16 cellular contexts compared by ENCODE assay signal in genomic region chr13:36530050-36530789, GRCh38.
A peak's percentile ranks its signal among the peaks of the same experiment; 100 is the strongest.
DNase-seq lines count a peak whose midpoint lies in the region; ATAC-seq and TF ChIP-seq lines count a peak whose summit lies in the region.
"Had no signal": no experiment of that assay in that cellular context is flagged by ENCODE, and none has a peak within 500 bp of the region (broad histone marks: within the 10 kb centered on the region; RNA-seq: fewer than 3 reads in every experiment).

No MANE protein-coding gene starts in this region.

- no peak overlapping the region for H2BK20ac ChIP-seq in H9 (ENCODE audit: low read depth, low read length, poor library complexity, severe bottlenecking)

- no peak overlapping the region for H3T11ph ChIP-seq in H9 (ENCODE audit: low read length)

- no peak overlapping the region for H3K4me3 Mint-ChIP-seq in T-helper 17 cell
- no peak overlapping the region for H3K4me3 Mint-ChIP-seq in H9
- H3K4me3 Mint-ChIP-seq: activated naive CD8-positive, alpha-beta T cell treated with anti-CD3 and anti-CD28 coated beads, Interleukin-2, amount 10 ng/mL, durations not matched to agents 7 days and 5 days; CD4-positive, alpha-beta T cell; naive B cell; stimulated activated naive CD8-positive, alpha-beta T cell treated with anti-CD3 and anti-CD28 coated beads, Interleukin-15, amount 100 ng/mL, for 72 hours had no signal

- no peak overlapping the region for H2BK12ac ChIP-seq in H9 (ENCODE audit: insufficient read length, low read depth, low read length)

- no peak overlapping the region for H3K9ac ChIP-seq in H9 (ENCODE audit: extremely low read depth, insufficient read length, low read length)
- H3K9ac ChIP-seq: KMS-11 had no signal

- H3K79me1 ChIP-seq in H9 (ENCODE audit: insufficient read depth, low read depth, low read length, poor library complexity, severe bottlenecking): no peaks in the 10 kb centered on the region

- H3K4me1 Mint-ChIP-seq in T-helper 17 cell (no peaks in the 10 kb centered on the region), H9 (peaks cover 26 to 46% of the 10 kb centered on the region in 2 experiments)
- H3K4me1 Mint-ChIP-seq: activated naive CD8-positive, alpha-beta T cell treated with anti-CD3 and anti-CD28 coated beads, Interleukin-2, amount 10 ng/mL, durations not matched to agents 7 days and 5 days; naive B cell; stimulated activated naive CD8-positive, alpha-beta T cell treated with anti-CD3 and anti-CD28 coated beads, Interleukin-15, amount 100 ng/mL, for 72 hours had no signal

- H3K14ac ChIP-seq in H9 (ENCODE audit: insufficient read depth, low read length): no peak overlapping the region

- no peak overlapping the region for H2BK15ac ChIP-seq in H9 (ENCODE audit: low read depth, low read length)

- H3K27me3 Mint-ChIP-seq in T-helper 17 cell (no peaks in the 10 kb centered on the region), H9 (ENCODE audit: low read depth) (no peaks in the 10 kb centered on the region)
- H3K27me3 Mint-ChIP-seq: activated naive CD8-positive, alpha-beta T cell treated with anti-CD3 and anti-CD28 coated beads, Interleukin-2, amount 10 ng/mL, durations not matched to agents 7 days and 5 days had no signal

- no CpG with 5 or more reads among the region's 4 CpGs for WGBS in H9 (ENCODE audit: extremely low coverage, insufficient read length, low lambda C conversion rate)

- no peak overlapping the region for H3K56ac ChIP-seq in H9 (ENCODE audit: insufficient read length, low read depth, low read length)

- H3K18ac ChIP-seq in H9 (ENCODE audit: insufficient read length, low read depth, low read length): no peak overlapping the region

- H3K23me2 ChIP-seq in H9 (ENCODE audit: insufficient read length, low read depth, low read length, poor library complexity, severe bottlenecking): no peaks in the 10 kb centered on the region

- CTCF ChIA-PET in RWPE1 (lab: Yijun Ruan, JAX): interaction anchor here (0.6 to 0.8 kb wide), 2 partner anchors 69 to 206 kb away, joined by 4 read pairs; no protein-coding TSS in a partner anchor

- no peak overlapping the region for H4K5ac ChIP-seq in H9 (ENCODE audit: insufficient read length, low read depth, low read length)

- no peak for ATAC-seq in T-helper 17 cell
- no peak for ATAC-seq in GM19035 (IDR thresholded peaks at IDR 0.05; ENCODE audit: unreplicated experiment)
- ATAC-seq: stimulated activated naive CD8-positive, alpha-beta T cell treated with anti-CD3 and anti-CD28 coated beads, Interleukin-15, amount 100 ng/mL, for 72 hours had no signal

- H4K91ac ChIP-seq in H9 (ENCODE audit: insufficient read length, low read depth, low read length): no peak overlapping the region

- H3K79me2 ChIP-seq in H9 (ENCODE audit: insufficient read depth, low read length): no peaks in the 10 kb centered on the region

- H3K36me3 Mint-ChIP-seq in T-helper 17 cell (ENCODE audit: low read depth) (no peaks in the 10 kb centered on the region), H9 (ENCODE audit: insufficient read depth in 1 of 3, low read depth in 3 of 3) (peaks cover 4 to 16% (median 9%) of the 10 kb centered on the region in 3 experiments; a peak in 6 of 7 replicates)
- H3K36me3 Mint-ChIP-seq: activated naive CD8-positive, alpha-beta T cell treated with anti-CD3 and anti-CD28 coated beads, Interleukin-2, amount 10 ng/mL, durations not matched to agents 7 days and 5 days had no signal

- no peak overlapping the region for H2BK5ac ChIP-seq in H9 (ENCODE audit: insufficient read length, low read length)

- POLR2A ChIA-PET in RWPE1 (lab: Yijun Ruan, JAX; ENCODE audit: low non-redundant PET): no interaction called here

- TF ChIP-seq CTCF in RWPE1 (conservative IDR thresholded peaks at IDR 0.05; ENCODE audit: low read depth): no peak
- TF ChIP-seq CTCF in H9 (conservative IDR thresholded peaks at IDR 0.05): no peak

- no peak overlapping the region for H2AFZ ChIP-seq in H9 (ENCODE audit: low read length)

- DNase-seq in RWPE1 (ENCODE audit: low spot score) (peak; percentile 32), cerebellum (ENCODE audit: low spot score) (peak; percentile 2), islet precursor cell (peak; percentile 75), stromal cell of bone marrow (ENCODE audit: low read depth) (peak; percentile 36), T-helper 17 cell (no peak), H9 (no peak)
- no peak for DNase-seq in activated naive CD4-positive, alpha-beta T cell treated with Interleukin-2 at 50 U/mL for 16 hours
- DNase-seq: activated naive CD8-positive, alpha-beta T cell treated with anti-CD3 and anti-CD28 coated beads, Interleukin-2, amount 10 ng/mL, durations not matched to agents 7 days and 5 days; CD4-positive, alpha-beta T cell; GOT3; kidney; naive B cell; NCI-H2081; stimulated activated naive CD8-positive, alpha-beta T cell treated with anti-CD3 and anti-CD28 coated beads, Interleukin-15, amount 100 ng/mL, for 72 hours had no signal

- no peaks in the 10 kb centered on the region for H3K27me3 ChIP-seq in H9 (ENCODE audit: insufficient read depth, low read length)

- peaks cover 10% of the 10 kb centered on the region; the same call in 1 of the 2 replicates for H3K4me1 ChIP-seq in H9 (ENCODE audit: insufficient read depth, low read length)

- no peak overlapping the region for H2BK120ac ChIP-seq in H9 (ENCODE audit: low read depth, low read length, poor library complexity, severe bottlenecking)

- no peaks in the 10 kb centered on the region for H4K20me1 ChIP-seq in H9 (ENCODE audit: control insufficient read depth, insufficient read depth, insufficient read length)

- H3K9me3 ChIP-seq in T-helper 17 cell (ENCODE audit: control insufficient read depth, low read length, poor library complexity, severe bottlenecking) (no peaks in the 10 kb centered on the region), H9 (ENCODE audit: control insufficient read depth, low read depth, low read length) (no peaks in the 10 kb centered on the region)

- H3K27ac Mint-ChIP-seq in T-helper 17 cell: no peak overlapping the region
- H3K27ac Mint-ChIP-seq in H9: no peak overlapping the region
- H3K27ac Mint-ChIP-seq: activated naive CD8-positive, alpha-beta T cell treated with anti-CD3 and anti-CD28 coated beads, Interleukin-2, amount 10 ng/mL, durations not matched to agents 7 days and 5 days; CD4-positive, alpha-beta T cell; naive B cell; stimulated activated naive CD8-positive, alpha-beta T cell treated with anti-CD3 and anti-CD28 coated beads, Interleukin-15, amount 100 ng/mL, for 72 hours had no signal

- H3K27ac ChIP-seq in RWPE1: peak overlapping the region; percentile 69
- no peak overlapping the region for H3K27ac ChIP-seq in H9 (ENCODE audit: insufficient read length, low read depth, low read length)
- H3K27ac ChIP-seq: KMS-11 had no signal

- no peak overlapping the region for H3K4me2 ChIP-seq in H9 (ENCODE audit: insufficient read depth, insufficient read length, low read length)
- H3K4me2 ChIP-seq: KMS-11 had no signal

- no peak overlapping the region for H3K23ac ChIP-seq in H9 (ENCODE audit: insufficient read length, low read depth, low read length)

- no peak overlapping the region for H4K8ac ChIP-seq in H9 (replicated peaks; ENCODE audit: insufficient read length, low read depth, low read length)

- H3K4ac ChIP-seq in H9 (ENCODE audit: low read depth, low read length): no peak overlapping the region

- H2AK5ac ChIP-seq in H9 (ENCODE audit: insufficient read length, low read length): no peak overlapping the region

- peaks cover 9 to 19% of the 10 kb centered on the region in 2 experiments for H3K9me3 Mint-ChIP-seq in H9
- H3K9me3 Mint-ChIP-seq: activated naive CD8-positive, alpha-beta T cell treated with anti-CD3 and anti-CD28 coated beads, Interleukin-2, amount 10 ng/mL, durations not matched to agents 7 days and 5 days; stimulated activated naive CD8-positive, alpha-beta T cell treated with anti-CD3 and anti-CD28 coated beads, Interleukin-15, amount 100 ng/mL, for 72 hours had no signal

Comparison
In these comparisons a context has a peak if more than half of its experiments do, and no peak if none do; other contexts are left out.
1. DNase-seq: peak in RWPE1 (single experiment), cerebellum (single experiment), islet precursor cell (single experiment) and stromal cell of bone marrow (single experiment); none in T-helper 17 cell (0 of 3), H9 (single experiment) and activated naive CD4-positive, alpha-beta T cell treated with Interleukin-2 at 50 U/mL for 16 hours (single experiment).